Comparison of ENCODE assay signal across 11 cellular contexts in the genomic region with DNA sequence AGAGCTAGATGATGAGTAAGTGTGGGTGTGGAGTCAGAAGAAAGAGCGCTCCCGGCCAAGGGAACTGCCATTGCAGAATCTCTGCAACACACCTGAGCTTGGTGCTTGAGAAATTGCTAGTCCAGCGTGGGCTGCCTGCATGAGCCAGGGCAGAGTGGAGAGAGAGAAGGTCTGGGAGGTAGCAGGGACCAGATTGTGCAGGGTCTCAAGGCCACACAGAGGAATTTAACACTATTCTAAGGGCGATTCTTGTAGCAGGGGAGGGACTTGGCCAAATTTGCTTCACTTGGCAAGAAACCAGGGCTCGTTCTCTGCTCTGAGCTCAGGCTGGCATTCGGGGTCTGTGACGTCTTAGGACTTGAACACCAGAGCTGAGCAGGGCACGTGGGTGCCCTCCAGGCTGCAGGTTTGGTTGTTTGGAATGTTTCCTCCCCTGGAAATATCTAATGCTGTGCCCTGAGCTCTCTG. TPM values are rescaled to one million over a fixed set of nuclear protein-coding genes. Genes with fewer than 3 reads are reported as not detected.
A peak's percentile ranks its signal among the peaks of the same experiment; 100 is the strongest.
DNase-seq lines count a peak whose midpoint lies in the region; ATAC-seq and TF ChIP-seq lines count a peak whose summit lies in the region.
"Had no signal": no experiment of that assay in that cellular context is flagged by ENCODE, and none has a peak within 500 bp of the region (broad histone marks: within the 10 kb centered on the region; RNA-seq: fewer than 3 reads in every experiment).

No MANE protein-coding gene starts in this region.

- no peak for TF ChIP-seq EP300 in sigmoid colon (IDR thresholded peaks at IDR 0.05)

- no peak overlapping the region; the same call in 1 of the 2 replicates for H3K27ac ChIP-seq in GM23338 (ENCODE audit: low read depth)
- no peak overlapping the region for H3K27ac ChIP-seq in heart right ventricle
- peak overlapping the region in 3 of 4 donors; percentile 9 to 57 (median 28) for H3K27ac ChIP-seq in sigmoid colon
- H3K27ac ChIP-seq: SK-N-MC had no signal

- H3K79me2 ChIP-seq in GM23338 (replicated peaks; ENCODE audit: insufficient read depth), result no peaks in the 10 kb centered on the region

- H3K27me3 Mint-ChIP-seq in GM23338 (ENCODE audit: insufficient read depth, low read depth, poor library complexity), result peaks cover 19% of the 10 kb centered on the region
- no peaks in the 10 kb centered on the region for H3K27me3 Mint-ChIP-seq in activated naive CD8-positive, alpha-beta T cell treated with anti-CD3 and anti-CD28 coated beads, Interleukin-2, amount 50 U/mL, for 24 hours
- no peaks in the 10 kb centered on the region for H3K27me3 Mint-ChIP-seq in T-helper 17 cell

- H3K36me3 Mint-ChIP-seq in GM23338 (ENCODE audit: low read depth) (no peaks in the 10 kb centered on the region), T-helper 17 cell (ENCODE audit: low read depth) (no peaks in the 10 kb centered on the region)
- H3K36me3 Mint-ChIP-seq in activated naive CD8-positive, alpha-beta T cell treated with anti-CD3 and anti-CD28 coated beads, Interleukin-2, amount 50 U/mL, for 24 hours (ENCODE audit: low read depth), result no peaks in the 10 kb centered on the region

- H3K9me3 ChIP-seq in heart right ventricle (no peaks in the 10 kb centered on the region), sigmoid colon (no peaks in the 10 kb centered on the region), T-helper 17 cell (ENCODE audit: control insufficient read depth, low read length, poor library complexity, severe bottlenecking) (no peaks in the 10 kb centered on the region)

- ATAC-seq in GM23338, result no peak
- no peak for ATAC-seq in activated naive CD8-positive, alpha-beta T cell treated with anti-CD3 and anti-CD28 coated beads, Interleukin-2, amount 50 U/mL, for 24 hours
- ATAC-seq in heart right ventricle, result peak; percentile 10 to 82 (median 68)
- ATAC-seq in HG03108 (IDR thresholded peaks at IDR 0.05; ENCODE audit: unreplicated experiment), result no peak
- no peak for ATAC-seq in T-helper 17 cell

- WGBS in heart right ventricle, 2 donors, result 28 to 32% methylated on average over 8 of the region's 8 CpGs
- 60 to 67% methylated on average over 8 of the region's 8 CpGs for WGBS in sigmoid colon, 2 donors

- H3K36me3 ChIP-seq in GM23338 (ENCODE audit: insufficient read depth), result no peaks in the 10 kb centered on the region
- H3K36me3 ChIP-seq in heart right ventricle, result no peaks in the 10 kb centered on the region
- no peaks in the 10 kb centered on the region for H3K36me3 ChIP-seq in sigmoid colon

- no peak for DNase-seq in GM23338 (ENCODE audit: low spot score)
- no peak for DNase-seq in activated naive CD8-positive, alpha-beta T cell treated with anti-CD3 and anti-CD28 coated beads, Interleukin-2, amount 50 U/mL, for 24 hours
- no peak for DNase-seq in heart right ventricle
- peak; percentile 80 for DNase-seq in sigmoid colon
- no peak for DNase-seq in HuH-7 (ENCODE audit: low spot score)
- DNase-seq in T-helper 17 cell, result no peak
- no peak for DNase-seq in stimulated activated CD4-positive, alpha-beta T cell treated with anti-CD3 and anti-CD28 coated beads, Interleukin-12 subunit alpha, Interleukin-12 subunit beta, amount 100 ng/mL, for 4 hours
- DNase-seq: activated naive CD4-positive, alpha-beta T cell treated with anti-CD3 and anti-CD28 coated beads, Interleukin-2, amount 50 U/mL, for 16 hours; GF-D8 had no signal

- H3K4me1 Mint-ChIP-seq in GM23338, result peaks cover 30% of the 10 kb centered on the region
- peaks cover 24% of the 10 kb centered on the region for H3K4me1 Mint-ChIP-seq in activated naive CD8-positive, alpha-beta T cell treated with anti-CD3 and anti-CD28 coated beads, Interleukin-2, amount 50 U/mL, for 24 hours
- H3K4me1 Mint-ChIP-seq in T-helper 17 cell, result peaks cover 2% of the 10 kb centered on the region

- H3K9me3 Mint-ChIP-seq in GM23338, result no peaks in the 10 kb centered on the region
- H3K9me3 Mint-ChIP-seq in activated naive CD8-positive, alpha-beta T cell treated with anti-CD3 and anti-CD28 coated beads, Interleukin-2, amount 50 U/mL, for 24 hours, result no peaks in the 10 kb centered on the region

- no peak for TF ChIP-seq POLR2A in sigmoid colon (IDR thresholded peaks at IDR 0.05)

- H3K9me2 ChIP-seq in GM23338 (ENCODE audit: insufficient read depth), result no peaks in the 10 kb centered on the region

- TF ChIP-seq CTCF in GM23338 (conservative IDR thresholded peaks at IDR 0.05; ENCODE audit: low read depth in 2 of 2) (no peak), heart right ventricle (IDR thresholded peaks at IDR 0.05) (no peak), sigmoid colon (IDR thresholded peaks at IDR 0.05) (no peak)

- H3K4me3 Mint-ChIP-seq in GM23338 (no peak overlapping the region), T-helper 17 cell (no peak overlapping the region)
- H3K4me3 Mint-ChIP-seq in activated naive CD8-positive, alpha-beta T cell treated with anti-CD3 and anti-CD28 coated beads, Interleukin-2, amount 50 U/mL, for 24 hours, result no peak overlapping the region

- H3K4me2 ChIP-seq in GM23338, result no peak overlapping the region

- H3F3A ChIP-seq in GM23338 (replicated peaks; ENCODE audit: low read depth), result no peaks in the 10 kb centered on the region

- H4K20me1 ChIP-seq in GM23338 (replicated peaks; ENCODE audit: insufficient read depth), result no peaks in the 10 kb centered on the region

- intact Hi-C loops in heart right ventricle (cut with DNase I), result no loop called here
- intact Hi-C loops in sigmoid colon (cut with DNase I), result no loop called here

- H3K27me3 ChIP-seq in GM23338 (ENCODE audit: insufficient read depth) (no peaks in the 10 kb centered on the region), heart right ventricle (no peaks in the 10 kb centered on the region), sigmoid colon (no peaks in the 10 kb centered on the region)

- no peak overlapping the region for H2AFZ ChIP-seq in GM23338

- H3K4me1 ChIP-seq in GM23338 (ENCODE audit: insufficient read depth) (peaks cover 14% of the 10 kb centered on the region), heart right ventricle (peaks cover 4 to 14% (median 11%) of the 10 kb centered on the region in 9 donors), sigmoid colon (peaks cover 0 to 16% (median 14%) of the 10 kb centered on the region in 4 donors)

- no peak overlapping the region for H3K4me3 ChIP-seq in GM23338
- H3K4me3 ChIP-seq in heart right ventricle, result peak overlapping the region in 5 of 10 donors; percentile 1 to 37 (median 24)
- H3K4me3 ChIP-seq in sigmoid colon, result peak overlapping the region in 1 of 4 donors; percentile 13
- H3K4me3 ChIP-seq: SK-N-MC had no signal

- H3K27ac Mint-ChIP-seq in GM23338 (peak overlapping the region; percentile 69), T-helper 17 cell (no peak overlapping the region)
- H3K27ac Mint-ChIP-seq in activated naive CD8-positive, alpha-beta T cell treated with anti-CD3 and anti-CD28 coated beads, Interleukin-2, amount 50 U/mL, for 24 hours, result peak overlapping the region; percentile 13

TF ChIP-seq in GM23338, 12 proteins besides CTCF, POLR2A, EP300 and RAD21 (continues in another document):
- TF ChIP-seq ZNF331 (CRISPR knock-in tag; IDR thresholded peaks at IDR 0.05; ENCODE audit: low read depth) (no peak), NANOG (IDR thresholded peaks at IDR 0.05; ENCODE audit: borderline replicate concordance) (no peak), JUNB (IDR thresholded peaks at IDR 0.05; ENCODE audit: unreplicated experiment) (no peak), ZNF114 (CRISPR knock-in tag; IDR thresholded peaks at IDR 0.05) (no peak), EZH2 (IDR thresholded peaks at IDR 0.05; ENCODE audit: low read depth, unreplicated experiment) (no peak)
- TF ChIP-seq, protein P1, sequence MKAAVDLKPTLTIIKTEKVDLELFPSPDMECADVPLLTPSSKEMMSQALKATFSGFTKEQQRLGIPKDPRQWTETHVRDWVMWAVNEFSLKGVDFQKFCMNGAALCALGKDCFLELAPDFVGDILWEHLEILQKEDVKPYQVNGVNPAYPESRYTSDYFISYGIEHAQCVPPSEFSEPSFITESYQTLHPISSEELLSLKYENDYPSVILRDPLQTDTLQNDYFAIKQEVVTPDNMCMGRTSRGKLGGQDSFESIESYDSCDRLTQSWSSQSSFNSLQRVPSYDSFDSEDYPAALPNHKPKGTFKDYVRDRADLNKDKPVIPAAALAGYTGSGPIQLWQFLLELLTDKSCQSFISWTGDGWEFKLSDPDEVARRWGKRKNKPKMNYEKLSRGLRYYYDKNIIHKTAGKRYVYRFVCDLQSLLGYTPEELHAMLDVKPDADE (IDR thresholded peaks at IDR 0.05), result no peak

RNA-seq across cellular contexts. Expression of a gene that starts 53.5 kb away (rescaled TPM):
- total RNA-seq in GM23338 (2014; rRNA removed; shearing (Covaris generic)), result 6.3 and 22.2 TPM in 2 replicates
- polyA plus RNA-seq in GM23338 (2016; fragmentation: Nextera tagmentation; extraction: Ambion mirVana) (22.0 and 24.8 TPM in 2 replicates), heart right ventricle (1 to 10 TPM in 1 of 2 donors, under 1 TPM in 1; 0.54 to 2.1 TPM), sigmoid colon (10 to 100 TPM in 1 of 3 donors, under 1 TPM in 2; 0.46 to 10.1 (median 0.60) TPM)
- total RNA-seq in heart right ventricle (1 to 10 TPM; 1.3 to 3.6 (median 2.4) TPM), sigmoid colon (1 to 10 TPM; 2.1 to 5.3 (median 4.4) TPM), T-helper 17 cell (1 to 10 TPM; 8.0 to 8.5 TPM)

Comparison
In these comparisons a context has a peak if more than half of its experiments do, and no peak if none do; other contexts are left out.
1. ATAC-seq: peak in heart right ventricle (8 of 8); none in GM23338 (single experiment), activated naive CD8-positive, alpha-beta T cell treated with anti-CD3 and anti-CD28 coated beads, Interleukin-2, amount 50 U/mL, for 24 hours (single experiment), HG03108 (single experiment) and T-helper 17 cell (single experiment).
2. H3K27ac ChIP-seq: peak in sigmoid colon (3 of 4); none in GM23338 (single experiment) and heart right ventricle (0 of 10).